ENCODE assay signal across 20 cellular contexts in genomic region chr13:93505104-93505952, GRCh38.
A peak's percentile ranks its signal among the peaks of the same experiment; 100 is the strongest.
DNase-seq lines count a peak whose midpoint lies in the region; ATAC-seq, FAIRE-seq and TF ChIP-seq lines count a peak whose summit lies in the region.
"Had no signal": no experiment of that assay in that cellular context is flagged by ENCODE, and none has a peak within 500 bp of the region (broad histone marks: within the 10 kb centered on the region; RNA-seq: fewer than 3 reads in every experiment).

No MANE protein-coding gene starts in this region.

- CTCF ChIA-PET in HEK293 (lab: Yijun Ruan, JAX) = no interaction called here
- CTCF ChIA-PET in HepG2 (lab: Yijun Ruan, JAX; ENCODE audit: low intra/inter-chr PET ratio, low total read pairs) = no interaction called here

- H3K4me3 ChIP-seq in HEK293 (ENCODE audit: low read depth, low read length) (no peak overlapping the region), HepG2 (replicated peaks in 1 of 3; ENCODE audit: insufficient read depth in 1 of 3, low read depth in 2 of 3, low read length in 3 of 3) (no peak overlapping the region), BE2C (ENCODE audit: low read depth, low read length) (no peak overlapping the region), Karpas-422 (ENCODE audit: low read length) (no peak overlapping the region)
- H3K4me3 ChIP-seq: GM12878, mucosa of descending colon, PC-9, thyroid gland had no signal

- TF ChIP-seq CTCF in HEK293 (tag by site-specific recombination; IDR thresholded peaks at IDR 0.05) = no peak
- no peak for TF ChIP-seq CTCF in HepG2 (CRISPR knock-in tag; IDR thresholded peaks at IDR 0.05)
- TF ChIP-seq CTCF in BE2C (IDR thresholded peaks at IDR 0.05; ENCODE audit: low read depth, low read length) = no peak

- no peak overlapping the region for H3K27ac ChIP-seq in HEK293 (ENCODE audit: extremely low read depth, low read depth, low read length)
- H3K27ac ChIP-seq in HepG2 (ENCODE audit: extremely low read length, insufficient read depth, low read length) = peak overlapping the region; percentile 46
- H3K27ac ChIP-seq in Karpas-422 (ENCODE audit: low read length) = no peak overlapping the region
- H3K27ac ChIP-seq: PC-9, thyroid gland had no signal

- peak; percentile 9 for DNase-seq in Caki2 (ENCODE audit: low read depth)
- DNase-seq in astrocyte of the hippocampus (ENCODE audit: low read depth, low spot score) = peak; percentile 21
- peak; percentile 57 for DNase-seq in HepG2 (ENCODE audit: low spot score)
- DNase-seq in BE2C = no peak
- no peak for DNase-seq in effector CD8-positive, alpha-beta T cell (lab: John Stamatoyannopoulos, UW)
- no peak for DNase-seq in Karpas-422
- no peak for DNase-seq in activated CD4-positive, alpha-beta T cell treated with anti-CD3 and anti-CD28 coated beads for 48 hours
- DNase-seq: activated CD4-positive, CD25-positive, alpha-beta regulatory T cell; activated CD8-positive, alpha-beta memory T cell treated with anti-CD3 and anti-CD28 coated beads, Interleukin-2, amount 50 U/mL, for 4 hours; activated naive CD4-positive, alpha-beta T cell treated with anti-CD3 and anti-CD28 coated beads, Interleukin-2, amount 10 ng/mL, durations not matched to agents 7 days and 5 days; mucosa of descending colon; NCI-H2081 treated with DMSO at 0.1 percent for 48 hours; PC-9; stimulated activated CD8-positive, alpha-beta memory T cell treated with anti-CD3 and anti-CD28 coated beads, Interleukin-4, amount 100 ng/mL, for 48 hours; T-helper 1 cell; thyroid gland had no signal

- WGBS in HepG2 (ENCODE audit: low lambda C conversion rate) = 61% methylated on average over 3 of the region's 3 CpGs

- peak; percentile 91 for ATAC-seq in HepG2
- ATAC-seq: GM12878, mucosa of descending colon had no signal

- no peaks in the 10 kb centered on the region for H3K27me3 ChIP-seq in HepG2 (ENCODE audit: control insufficient read depth in 1 of 2, insufficient read depth in 2 of 2, low read length in 2 of 2)
- H3K27me3 ChIP-seq in BE2C = no peaks in the 10 kb centered on the region
- H3K27me3 ChIP-seq in Karpas-422 (ENCODE audit: low read length) = no peaks in the 10 kb centered on the region
- H3K27me3 ChIP-seq: thyroid gland had no signal

- in situ Hi-C loops in Caki2 (cut with HindIII; ENCODE audit: low pct_unique_long_range_greater_than_20kb, low sequenced_read_pairs) (no loop called here), HepG2 (cut with HindIII; ENCODE audit: extremely low pct_ligation_motif_present, low pct_unique_long_range_greater_than_20kb) (no loop called here)

- TF ChIP-seq EP300 in HepG2 (IDR thresholded peaks at IDR 0.05; ENCODE audit: low read depth in 2 of 2, low read length in 2 of 2) (no peak), HepG2 (CRISPR knock-in tag; IDR thresholded peaks at IDR 0.05; ENCODE audit: borderline replicate concordance) (no peak)

- H3K9me3 ChIP-seq in HEK293 (ENCODE audit: control insufficient read depth, insufficient read depth, low read depth, low read length) = no peaks in the 10 kb centered on the region
- H3K9me3 ChIP-seq in HepG2 (ENCODE audit: low read length) = no peaks in the 10 kb centered on the region
- H3K9me3 ChIP-seq in BE2C = no peaks in the 10 kb centered on the region
- H3K9me3 ChIP-seq in Karpas-422 (ENCODE audit: low read length) = peaks cover 29% of the 10 kb centered on the region
- H3K9me3 ChIP-seq: mucosa of descending colon, thyroid gland had no signal

- no peaks in the 10 kb centered on the region for H3K9me2 ChIP-seq in Karpas-422 (replicated peaks; ENCODE audit: insufficient read depth, low read length)

- H3K4me1 ChIP-seq in HEK293 (ENCODE audit: control insufficient read depth, insufficient read depth, low read length) (no peaks in the 10 kb centered on the region), HepG2 (ENCODE audit: insufficient read depth, low read length) (peaks cover 17% of the 10 kb centered on the region), BE2C (peaks cover 12% of the 10 kb centered on the region), Karpas-422 (ENCODE audit: low read length) (no peaks in the 10 kb centered on the region)
- H3K4me1 ChIP-seq: thyroid gland had no signal

- H4K20me1 ChIP-seq in HepG2 (ENCODE audit: insufficient read depth, low read length) (no peaks in the 10 kb centered on the region), Karpas-422 (ENCODE audit: insufficient read depth, low read depth, low read length) (no peaks in the 10 kb centered on the region)

- peaks cover 4% of the 10 kb centered on the region for H3K79me2 ChIP-seq in HepG2 (ENCODE audit: insufficient read depth, low read length)
- H3K79me2 ChIP-seq in Karpas-422 (ENCODE audit: low read length) = no peaks in the 10 kb centered on the region

- no peaks in the 10 kb centered on the region for H3K36me3 ChIP-seq in HEK293 (ENCODE audit: control insufficient read depth in 2 of 2, insufficient read depth in 1 of 2, low read length in 2 of 2)
- no peaks in the 10 kb centered on the region for H3K36me3 ChIP-seq in HepG2 (replicated peaks in 1 of 2; ENCODE audit: control insufficient read depth in 1 of 2, insufficient read depth in 2 of 2, low read length in 2 of 2)
- no peaks in the 10 kb centered on the region for H3K36me3 ChIP-seq in BE2C
- no peaks in the 10 kb centered on the region for H3K36me3 ChIP-seq in Karpas-422 (ENCODE audit: insufficient read depth, low read length)
- H3K36me3 ChIP-seq: thyroid gland had no signal

- no peak for TF ChIP-seq RAD21 in HepG2 (CRISPR knock-in tag; IDR thresholded peaks at IDR 0.05)

- H3K4me2 ChIP-seq in HepG2 (ENCODE audit: low read depth, low read length) (peak overlapping the region; percentile 43), Karpas-422 (ENCODE audit: low read depth, low read length, poor library complexity, severe bottlenecking) (no peak overlapping the region)
- H3K4me2 ChIP-seq: PC-9 had no signal

- TF ChIP-seq POLR2A in HepG2 (IDR thresholded peaks at IDR 0.05; ENCODE audit: insufficient read depth in 1 of 2, low read depth in 2 of 2, low read length in 2 of 2) = no peak

- no peak for FAIRE-seq in HepG2 (lab: Jason Lieb, UNC)
- FAIRE-seq: bronchial epithelial cell, endometrium, GM12878 had no signal

- H3K9ac ChIP-seq in HepG2 (ENCODE audit: insufficient read depth, low read depth, low read length) (peak overlapping the region; percentile 19; the same call in 1 of the 2 replicates), Karpas-422 (ENCODE audit: low read length) (no peak overlapping the region)

- H2AFZ ChIP-seq in HepG2 (ENCODE audit: low read length) = no peak overlapping the region
- no peak overlapping the region for H2AFZ ChIP-seq in Karpas-422 (ENCODE audit: low read length)
- H2AFZ ChIP-seq: PC-9 had no signal

- no TSS peak for BruUV-seq in HepG2 (replicated peaks; lab: Mats Ljungman, UMichigan)

- POLR2A ChIA-PET in HEK293 (lab: Yijun Ruan, JAX) = no interaction called here
- POLR2A ChIA-PET in HepG2 (lab: Yijun Ruan, JAX) = no interaction called here

- intact Hi-C loops in HepG2 (cut with micrococcal nuclease; ENCODE audit: unreplicated experiment) = no loop called here

TF ChIP-seq in HEK293, 187 proteins besides CTCF, POLR2A, EP300 and RAD21 (continues in another document):
- TF ChIP-seq KLF17 (tag by site-specific recombination; IDR thresholded peaks at IDR 0.05) (no peak), ZNF596 (tag by site-specific recombination; IDR thresholded peaks at IDR 0.05) (peak; percentile 44; the same call in 1 of the 2 replicates), ZSCAN4 (tag by site-specific recombination; IDR thresholded peaks at IDR 0.05) (peak; percentile 65), SALL2 (tag by site-specific recombination; IDR thresholded peaks at IDR 0.05; ENCODE audit: borderline replicate concordance) (no peak), EGR2 (tag by site-specific recombination; IDR thresholded peaks at IDR 0.05; ENCODE audit: low read depth) (no peak)

TF ChIP-seq in HepG2, 621 proteins besides CTCF, POLR2A, EP300 and RAD21 (continues in another document):
- TF ChIP-seq HNF4A (CRISPR knock-in tag; IDR thresholded peaks at IDR 0.05) (peak; percentile 64), GATAD2A (CRISPR knock-in tag; IDR thresholded peaks at IDR 0.05) (0 out of 2 replicates have a peak, but pooled peaks have one; percentile 13), YEATS4 (CRISPR knock-in tag; IDR thresholded peaks at IDR 0.05; ENCODE audit: borderline replicate concordance) (no peak), ARID3A (IDR thresholded peaks at IDR 0.05; ENCODE audit: low read depth, low read length) (0 out of 2 replicates have a peak, but pooled peaks have one; percentile 13), THAP9 (CRISPR knock-in tag; IDR thresholded peaks at IDR 0.05; ENCODE audit: borderline replicate concordance) (no peak), ASH2L (IDR thresholded peaks at IDR 0.05; ENCODE audit: insufficient read length, low read depth, low read length) (peak; percentile 66)

Comparison
In these comparisons a context has a peak if more than half of its experiments do, and no peak if none do; other contexts are left out.
1. DNase-seq: peak in Caki2 (single experiment), astrocyte of the hippocampus (single experiment) and HepG2 (single experiment); none in BE2C (single experiment), effector CD8-positive, alpha-beta T cell (single experiment), Karpas-422 (single experiment) and activated CD4-positive, alpha-beta T cell treated with anti-CD3 and anti-CD28 coated beads for 48 hours (single experiment).